Comparison of ENCODE assay signal across 22 cellular contexts in genomic region chr3:57154470-57154869, GRCh38. TPM values are rescaled to one million over a fixed set of nuclear protein-coding genes. Genes with fewer than 3 reads are reported as not detected.
A peak's percentile ranks its signal among the peaks of the same experiment; 100 is the strongest.
DNase-seq lines count a peak whose midpoint lies in the region; ATAC-seq and TF ChIP-seq lines count a peak whose summit lies in the region.
"Had no signal": no experiment of that assay in that cellular context is flagged by ENCODE, and none has a peak within 500 bp of the region (broad histone marks: within the 10 kb centered on the region; RNA-seq: fewer than 3 reads in every experiment).

No MANE protein-coding gene starts in this region.

- H3K27ac ChIP-seq in SK-N-SH (ENCODE audit: low read depth in 2 of 2, low read length in 1 of 2): peak overlapping the region in 1 of 2 experiments; percentile 70; a peak in 2 of 4 replicates
- peak overlapping the region; percentile 64 for H3K27ac ChIP-seq in endodermal cell (ENCODE audit: low read depth, low read length)
- H3K27ac ChIP-seq in uterus: peak overlapping the region; percentile 86 to 87
- H3K27ac ChIP-seq: 22Rv1, HL-60, RWPE1, SK-N-MC had no signal

- H3K36me3 ChIP-seq in SK-N-SH (replicated peaks in 1 of 2; ENCODE audit: control insufficient read depth in 1 of 2, insufficient read depth in 2 of 2, low read length in 1 of 2): no peaks in the 10 kb centered on the region
- H3K36me3 ChIP-seq in endodermal cell (ENCODE audit: control insufficient read depth, insufficient read depth, low read length): peaks cover 6% of the 10 kb centered on the region
- no peaks in the 10 kb centered on the region for H3K36me3 ChIP-seq in uterus

- WGBS in SK-N-SH (ENCODE audit: low lambda C conversion rate): 95% methylated on average over 4 of the region's 4 CpGs
- 81 to 84% methylated on average over 4 of the region's 4 CpGs for WGBS in endodermal cell (ENCODE audit: insufficient coverage in 1 of 2, insufficient read length in 1 of 2), 2 experiments

- no peaks in the 10 kb centered on the region for H3K9me2 ChIP-seq in SK-N-SH

- POLR2A ChIA-PET in SK-N-SH (lab: Yijun Ruan, JAX): interaction anchor here (1.5 to 1.6 kb wide), 2 partner anchors 24 to 26 kb away, joined by 4 to 8 read pairs; no protein-coding TSS in a partner anchor

- TF ChIP-seq RAD21 in SK-N-SH (IDR thresholded peaks at IDR 0.05; ENCODE audit: low read length): no peak

- H3K27ac Mint-ChIP-seq in endodermal cell (no peak overlapping the region), nephron progenitor cell (peak overlapping the region; percentile 73)

- intact Hi-C loops in uterus (cut with DNase I; ENCODE audit: low total_unique reads): no loop called here

- H3K4me1 Mint-ChIP-seq in endodermal cell (peaks cover 75% of the 10 kb centered on the region), nephron progenitor cell (peaks cover 100% of the 10 kb centered on the region)

- H3K4me3 Mint-ChIP-seq in endodermal cell: no peak overlapping the region
- peak overlapping the region; percentile 33 for H3K4me3 Mint-ChIP-seq in nephron progenitor cell

- no peak for TF ChIP-seq POLR2A in uterus (IDR thresholded peaks at IDR 0.05)

- H3K4me3 ChIP-seq in SK-N-SH (ENCODE audit: low read depth in 2 of 2, low read length in 1 of 2) (no peak overlapping the region), endodermal cell (ENCODE audit: low read length) (no peak overlapping the region), uterus (no peak overlapping the region)
- H3K4me3 ChIP-seq: SK-N-MC had no signal

- H3K9me3 Mint-ChIP-seq in endodermal cell: no peaks in the 10 kb centered on the region
- H3K9me3 Mint-ChIP-seq in nephron progenitor cell: no peaks in the 10 kb centered on the region

- H2AFZ ChIP-seq in SK-N-SH (ENCODE audit: low read depth): no peak overlapping the region

- ATAC-seq in SK-N-SH treated with all-trans-retinoic acid at 6 μM for 48 hours: no peak

- H3K79me2 ChIP-seq in SK-N-SH (ENCODE audit: insufficient read depth): no peaks in the 10 kb centered on the region

- no peak overlapping the region for H3K4me2 ChIP-seq in SK-N-SH

- H3K27me3 ChIP-seq in SK-N-SH (ENCODE audit: insufficient read depth): no peaks in the 10 kb centered on the region
- no peaks in the 10 kb centered on the region for H3K27me3 ChIP-seq in endodermal cell (ENCODE audit: control insufficient read depth, insufficient read depth, low read length, poor library complexity, severe bottlenecking)
- H3K27me3 ChIP-seq in uterus: no peaks in the 10 kb centered on the region

- H3F3A ChIP-seq in SK-N-SH (replicated peaks; ENCODE audit: insufficient read depth): peaks cover 20% of the 10 kb centered on the region

- H3K27me3 Mint-ChIP-seq in endodermal cell (ENCODE audit: insufficient read depth) (no peaks in the 10 kb centered on the region), nephron progenitor cell (ENCODE audit: low read depth, poor library complexity) (no peaks in the 10 kb centered on the region)

- H3K9ac ChIP-seq in SK-N-SH: no peak overlapping the region
- no peak overlapping the region for H3K9ac ChIP-seq in endodermal cell (ENCODE audit: extremely low read depth, low read length, poor library complexity, severe bottlenecking)

- CTCF ChIA-PET in SK-N-SH (lab: Yijun Ruan, JAX): interaction anchor here (0.8 to 1.3 kb wide), 4 partner anchors 10 to 54 kb away, joined by 3 to 6 read pairs (median 3); no protein-coding TSS in a partner anchor

- TF ChIP-seq CTCF in SK-N-SH (IDR thresholded peaks at IDR 0.05) (no peak), endodermal cell (conservative IDR thresholded peaks at IDR 0.05) (no peak), nephron progenitor cell (IDR thresholded peaks at IDR 0.05) (no peak), uterus (IDR thresholded peaks at IDR 0.05) (no peak)

- H3K36me3 Mint-ChIP-seq in endodermal cell (ENCODE audit: low read depth) (peaks cover 9% of the 10 kb centered on the region), nephron progenitor cell (ENCODE audit: low read depth) (peaks cover 11% of the 10 kb centered on the region)

- DNase-seq in SK-N-SH (no peak), endodermal cell (peak; percentile 53), nephron progenitor cell (no peak), uterus (no peak), AG20443 (ENCODE audit: low spot score) (no peak), A172 (ENCODE audit: low spot score) (no peak), NCI-H2029 treated with DMSO at 0.1 percent for 48 hours (lab: John Stamatoyannopoulos, UW) (no peak)
- DNase-seq: AML-193, DMS79, H7, KG1, NCI-H1092 treated with DMSO at 0.1 percent for 48 hours, NCI-H1436 treated with DMSO at 0.1 percent for 48 hours, NCI-H1930, NCI-H2227 treated with DMSO at 0.1 percent for 48 hours, NCI-H510A, SHP77 treated with DMSO at 0.1 percent for 48 hours had no signal

- H4K20me1 ChIP-seq in SK-N-SH (ENCODE audit: insufficient read depth): peaks cover 16% of the 10 kb centered on the region

- peaks cover 18 to 83% of the 10 kb centered on the region in 2 experiments; a peak in 3 of 4 replicates for H3K4me1 ChIP-seq in SK-N-SH (ENCODE audit: control insufficient read depth in 1 of 2, insufficient read depth in 2 of 2, low read depth in 1 of 2, low read length in 1 of 2)
- H3K4me1 ChIP-seq in endodermal cell (ENCODE audit: control insufficient read depth, insufficient read depth, low read length): peaks cover 45% of the 10 kb centered on the region
- H3K4me1 ChIP-seq in uterus: peaks cover 12 to 36% of the 10 kb centered on the region in 2 donors

- TF ChIP-seq EP300 in SK-N-SH (IDR thresholded peaks at IDR 0.05; ENCODE audit: borderline replicate concordance in 1 of 2, low read depth in 1 of 2, low read length in 1 of 2): no peak

- H3K9me3 ChIP-seq in SK-N-SH (no peaks in the 10 kb centered on the region), endodermal cell (ENCODE audit: control insufficient read depth, low read length) (no peaks in the 10 kb centered on the region), uterus (no peaks in the 10 kb centered on the region)

TF ChIP-seq in SK-N-SH, 30 proteins besides CTCF, POLR2A, EP300 and RAD21:
- 0 out of 2 replicates have a peak, but pooled peaks have one; percentile 9 for TF ChIP-seq RCOR1 (IDR thresholded peaks at IDR 0.05; ENCODE audit: low read length)
- no peak for TF ChIP-seq FOXJ3 (CRISPR knock-in tag; IDR thresholded peaks at IDR 0.05)
- TF ChIP-seq CHD2 (IDR thresholded peaks at IDR 0.05; ENCODE audit: low read length, partially characterized antibody): no peak
- TF ChIP-seq PBX3 (IDR thresholded peaks at IDR 0.05): no peak
- TF ChIP-seq TCF12 (IDR thresholded peaks at IDR 0.05): no peak

TF ChIP-seq in SK-N-SH treated with all-trans-retinoic acid at 6 μM for 48 hours, 23 proteins besides CTCF, POLR2A, EP300 and RAD21:
- TF ChIP-seq CSRNP3 (CRISPR knock-in tag; IDR thresholded peaks at IDR 0.05): no peak

RNA-seq across cellular contexts. Expression of gene IL17RD, which starts 10.7 kb away (rescaled TPM):
- polyA plus RNA-seq in SK-N-SH (2012; rRNA removed): 2.4 and 3.6 TPM in 2 replicates
- polyA plus RNA-seq in SK-N-SH (2012; cell fraction: cytosol; rRNA removed): 3.4 and 4.5 TPM in 2 replicates
- 2.5 TPM in 2 replicates for polyA plus RNA-seq in SK-N-SH (2012; cell fraction: nucleus; rRNA removed)
- total RNA-seq in endodermal cell: 10 to 100 TPM; 47.1 to 71.3 TPM
- polyA plus RNA-seq in endodermal cell (2013, experiment 1 of 2): 51.2 TPM
- polyA plus RNA-seq in endodermal cell (2013, experiment 2 of 2): 54.8 TPM
- 10 to 100 TPM; 19.0 to 95.9 (median 52.5) TPM for total RNA-seq in uterus
- 1.5 TPM in 2 replicates for total RNA-seq in A172 (2014; rRNA removed; shearing (Covaris generic))

RNA-seq across cellular contexts. Expression of gene HESX1, which starts 45.3 kb away (rescaled TPM):
- 1.2 and 2.5 TPM in 2 replicates for polyA plus RNA-seq in SK-N-SH (2012; rRNA removed)
- polyA plus RNA-seq in SK-N-SH (2012; cell fraction: cytosol; rRNA removed): 1.0 and 1.8 TPM in 2 replicates
- 5.0 and 5.2 TPM in 2 replicates for polyA plus RNA-seq in SK-N-SH (2012; cell fraction: nucleus; rRNA removed)
- total RNA-seq in endodermal cell (1 to 10 TPM; 3.8 to 8.0 TPM), uterus (not detected)
- 6.6 TPM for polyA plus RNA-seq in endodermal cell (2013, experiment 1 of 2)
- polyA plus RNA-seq in endodermal cell (2013, experiment 2 of 2): 4.8 TPM
- total RNA-seq in A172 (2014; rRNA removed; shearing (Covaris generic)): 1.1 TPM in 1 of 2 replicates, not detected in the other
